In the genomic region with DNA sequence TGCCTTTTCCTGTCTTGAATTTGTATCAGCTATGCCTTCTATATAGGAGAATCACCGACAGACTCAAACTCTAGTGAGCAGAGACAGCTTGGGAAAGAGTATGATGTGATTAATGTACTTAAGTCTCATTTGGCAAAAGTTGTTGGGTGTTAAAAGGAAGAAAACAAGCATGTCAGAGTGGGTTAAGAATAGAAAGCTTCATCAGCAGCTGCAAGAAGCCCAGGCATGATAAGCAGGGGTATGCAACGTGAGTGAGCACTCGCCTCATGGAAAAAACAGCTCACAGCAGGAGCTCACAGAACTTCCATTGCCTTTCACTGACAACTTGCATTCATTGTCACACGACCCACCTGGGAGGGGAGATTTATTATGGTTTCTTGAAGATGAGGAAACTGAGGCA, we compare ENCODE assay signal across 10 cellular contexts. TPM values are rescaled to one million over a fixed set of nuclear protein-coding genes. Genes with fewer than 3 reads are reported as not detected.
DNase-seq lines count a peak whose midpoint lies in the region; ATAC-seq and TF ChIP-seq lines count a peak whose summit lies in the region.
"Had no signal": no experiment of that assay in that cellular context is flagged by ENCODE, and none has a peak within 500 bp of the region (broad histone marks: within the 10 kb centered on the region; RNA-seq: fewer than 3 reads in every experiment).

No MANE protein-coding gene starts in this region.

- no peaks in the 10 kb centered on the region for H4K20me1 ChIP-seq in hepatocyte (ENCODE audit: insufficient read depth, poor library complexity, severe bottlenecking)
- no peaks in the 10 kb centered on the region for H4K20me1 ChIP-seq in SK-N-SH (ENCODE audit: insufficient read depth)

- whole genome bisulfite sequencing in hepatocyte (ENCODE audit: low lambda C conversion rate, missing lambda C conversion rate) = 56% methylated on average over 4 of the region's 4 CpGs
- WGBS in SK-N-SH (ENCODE audit: low lambda C conversion rate) = 60% methylated on average over 4 of the region's 4 CpGs

- no peak overlapping the region for H2AFZ ChIP-seq in hepatocyte
- H2AFZ ChIP-seq in SK-N-SH (ENCODE audit: low read depth) = no peak overlapping the region

- H3K79me2 ChIP-seq in hepatocyte = no peaks in the 10 kb centered on the region
- no peaks in the 10 kb centered on the region for H3K79me2 ChIP-seq in SK-N-SH (ENCODE audit: insufficient read depth)

- H3K9me3 ChIP-seq in hepatocyte (ENCODE audit: low read depth) (no peaks in the 10 kb centered on the region), SK-N-SH (no peaks in the 10 kb centered on the region)

- peak overlapping the region; percentile 67 for H3K27ac Mint-ChIP-seq in activated T-helper 2 cell treated with anti-CD3 and anti-CD28 coated beads, Interferon-gamma antibody, Interleukin-2, Interleukin-4, amounts not matched to agents 10 μg/mL and 5 μg/mL and 100 μg/mL, durations not matched to agents 14 hours and 24 hours and 36 hours

- no peak for TF ChIP-seq EP300 in SK-N-SH (IDR thresholded peaks at IDR 0.05; ENCODE audit: borderline replicate concordance in 1 of 2, low read depth in 1 of 2, low read length in 1 of 2)

- H3K4me1 ChIP-seq in hepatocyte (ENCODE audit: insufficient read depth) = no peaks in the 10 kb centered on the region
- no peaks in the 10 kb centered on the region for H3K4me1 ChIP-seq in SK-N-SH (ENCODE audit: control insufficient read depth in 1 of 2, insufficient read depth in 2 of 2, low read depth in 1 of 2, low read length in 1 of 2)

- no peak overlapping the region for H3K4me3 ChIP-seq in hepatocyte
- no peak overlapping the region for H3K4me3 ChIP-seq in SK-N-SH (ENCODE audit: low read depth in 2 of 2, low read length in 1 of 2)
- H3K4me3 ChIP-seq: dorsolateral prefrontal cortex had no signal

- TF ChIP-seq CTCF in hepatocyte (IDR thresholded peaks at IDR 0.05; ENCODE audit: poor library complexity) (no peak), SK-N-SH (IDR thresholded peaks at IDR 0.05) (no peak)

- no peaks in the 10 kb centered on the region for H3F3A ChIP-seq in SK-N-SH (replicated peaks; ENCODE audit: insufficient read depth)

- H3K27me3 ChIP-seq in hepatocyte = no peaks in the 10 kb centered on the region
- H3K27me3 ChIP-seq in SK-N-SH (ENCODE audit: insufficient read depth) = no peaks in the 10 kb centered on the region
- H3K27me3 ChIP-seq: dorsolateral prefrontal cortex had no signal

- POLR2A ChIA-PET in SK-N-SH (lab: Yijun Ruan, JAX) = no interaction called here

- H3K4me3 Mint-ChIP-seq in activated T-helper 2 cell treated with anti-CD3 and anti-CD28 coated beads, Interferon-gamma antibody, Interleukin-2, Interleukin-4, amounts not matched to agents 10 μg/mL and 5 μg/mL and 100 μg/mL, durations not matched to agents 14 hours and 24 hours and 36 hours (ENCODE audit: low read depth) = no peak overlapping the region

- DNase-seq in NCI-H146 (lab: John Stamatoyannopoulos, UW) (peak; percentile 11), NCI-H146 treated with DMSO at 0.1 percent for 48 hours (lab: John Stamatoyannopoulos, UW; ENCODE audit: unreplicated experiment) (no peak), hepatocyte (ENCODE audit: low spot score) (peak; percentile 42), KG1 (lab: John Stamatoyannopoulos, UW) (no peak), SK-N-SH (no peak)
- DNase-seq in activated T-helper 2 cell treated with anti-CD3 and anti-CD28 coated beads, Interferon-gamma antibody, Interleukin-2, Interleukin-4, amounts not matched to agents 10 μg/mL and 5 μg/mL and 100 μg/mL, durations not matched to agents 14 hours and 24 hours and 36 hours (ENCODE audit: low spot score) = no peak
- peak; percentile 26 for DNase-seq in stimulated activated CD8-positive, alpha-beta memory T cell treated with anti-CD3 and anti-CD28 coated beads, Interleukin-4, amount 100 ng/mL, for 24 hours (ENCODE audit: low read depth)
- DNase-seq: 8988T had no signal

- no peak for TF ChIP-seq RAD21 in SK-N-SH (IDR thresholded peaks at IDR 0.05; ENCODE audit: low read length)

- H3K36me3 ChIP-seq in hepatocyte (replicated peaks; ENCODE audit: insufficient read depth, low read depth) (no peaks in the 10 kb centered on the region), SK-N-SH (replicated peaks in 1 of 2; ENCODE audit: control insufficient read depth in 1 of 2, insufficient read depth in 2 of 2, low read length in 1 of 2) (no peaks in the 10 kb centered on the region)

- intact Hi-C loops in activated T-helper 2 cell treated with anti-CD3 and anti-CD28 coated beads, Interferon-gamma antibody, Interleukin-2, Interleukin-4, amounts not matched to agents 10 μg/mL and 5 μg/mL and 100 μg/mL, durations not matched to agents 14 hours and 24 hours and 36 hours (cut with micrococcal nuclease) = loop anchor here (1.0 kb wide), 2 partner anchors 27 to 79 kb away; no protein-coding TSS in a partner anchor

- peaks cover 45% of the 10 kb centered on the region for H3K4me1 Mint-ChIP-seq in activated T-helper 2 cell treated with anti-CD3 and anti-CD28 coated beads, Interferon-gamma antibody, Interleukin-2, Interleukin-4, amounts not matched to agents 10 μg/mL and 5 μg/mL and 100 μg/mL, durations not matched to agents 14 hours and 24 hours and 36 hours (ENCODE audit: low read depth)

- no peaks in the 10 kb centered on the region for H3K9me3 Mint-ChIP-seq in activated T-helper 2 cell treated with anti-CD3 and anti-CD28 coated beads, Interferon-gamma antibody, Interleukin-2, Interleukin-4, amounts not matched to agents 10 μg/mL and 5 μg/mL and 100 μg/mL, durations not matched to agents 14 hours and 24 hours and 36 hours

- H3K4me2 ChIP-seq in hepatocyte (no peak overlapping the region), SK-N-SH (no peak overlapping the region)

- no peak overlapping the region for H3K9ac ChIP-seq in SK-N-SH

- no peaks in the 10 kb centered on the region for H3K27me3 Mint-ChIP-seq in activated T-helper 2 cell treated with anti-CD3 and anti-CD28 coated beads, Interferon-gamma antibody, Interleukin-2, Interleukin-4, amounts not matched to agents 10 μg/mL and 5 μg/mL and 100 μg/mL, durations not matched to agents 14 hours and 24 hours and 36 hours (ENCODE audit: low read depth)

- no peak overlapping the region for H3K27ac ChIP-seq in hepatocyte
- H3K27ac ChIP-seq in SK-N-SH (ENCODE audit: low read depth in 2 of 2, low read length in 1 of 2) = no peak overlapping the region

- H3K9me2 ChIP-seq in hepatocyte (replicated peaks; ENCODE audit: insufficient read depth) (no peaks in the 10 kb centered on the region), SK-N-SH (no peaks in the 10 kb centered on the region)

- CTCF ChIA-PET in SK-N-SH (lab: Yijun Ruan, JAX) = interaction anchor here (0.7 kb wide), 1 partner anchor 102 kb away, joined by 3 read pairs; no protein-coding TSS in a partner anchor

- no peak for ATAC-seq in GM21717 (IDR thresholded peaks at IDR 0.05; ENCODE audit: unreplicated experiment)

- H3K36me3 Mint-ChIP-seq in activated T-helper 2 cell treated with anti-CD3 and anti-CD28 coated beads, Interferon-gamma antibody, Interleukin-2, Interleukin-4, amounts not matched to agents 10 μg/mL and 5 μg/mL and 100 μg/mL, durations not matched to agents 14 hours and 24 hours and 36 hours (ENCODE audit: low read depth) = no peaks in the 10 kb centered on the region

TF ChIP-seq in SK-N-SH, 30 proteins besides CTCF, POLR2A, EP300 and RAD21 (continues in another document):
- no peak for TF ChIP-seq NFIC (IDR thresholded peaks at IDR 0.05; ENCODE audit: borderline replicate concordance)
- no peak for TF ChIP-seq GATA2 (CRISPR knock-in tag; IDR thresholded peaks at IDR 0.05)
- TF ChIP-seq MXI1 (IDR thresholded peaks at IDR 0.05; ENCODE audit: low read depth, low read length) = no peak
- no peak for TF ChIP-seq JUND (IDR thresholded peaks at IDR 0.05)
- TF ChIP-seq POLR2AphosphoS5 (IDR thresholded peaks at IDR 0.05; ENCODE audit: low read depth, low read length) = no peak
- no peak for TF ChIP-seq FOXM1 (IDR thresholded peaks at IDR 0.05; ENCODE audit: low read depth)
- TF ChIP-seq RCOR1 (IDR thresholded peaks at IDR 0.05; ENCODE audit: low read length) = no peak
- TF ChIP-seq NRF1 (IDR thresholded peaks at IDR 0.05; ENCODE audit: low read depth, low read length) = no peak
- TF ChIP-seq, protein P1, sequence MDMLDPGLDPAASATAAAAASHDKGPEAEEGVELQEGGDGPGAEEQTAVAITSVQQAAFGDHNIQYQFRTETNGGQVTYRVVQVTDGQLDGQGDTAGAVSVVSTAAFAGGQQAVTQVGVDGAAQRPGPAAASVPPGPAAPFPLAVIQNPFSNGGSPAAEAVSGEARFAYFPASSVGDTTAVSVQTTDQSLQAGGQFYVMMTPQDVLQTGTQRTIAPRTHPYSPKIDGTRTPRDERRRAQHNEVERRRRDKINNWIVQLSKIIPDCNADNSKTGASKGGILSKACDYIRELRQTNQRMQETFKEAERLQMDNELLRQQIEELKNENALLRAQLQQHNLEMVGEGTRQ (IDR thresholded peaks at IDR 0.05; ENCODE audit: borderline replicate concordance, low read depth, low read length) = no peak
- no peak for TF ChIP-seq TCF12 (IDR thresholded peaks at IDR 0.05)
- TF ChIP-seq RFX5 (IDR thresholded peaks at IDR 0.05; ENCODE audit: low read length) = no peak

RNA-seq across cellular contexts. Expression of a gene that starts 35.9 kb away (rescaled TPM):
- total RNA-seq in activated T-helper 2 cell treated with anti-CD3 and anti-CD28 coated beads, Interferon-gamma antibody, Interleukin-2, Interleukin-4, amounts not matched to agents 10 μg/mL and 5 μg/mL and 100 μg/mL, durations not matched to agents 14 hours and 24 hours and 36 hours = 146 and 157 TPM in 2 replicates
- total RNA-seq in hepatocyte = 62.6 and 63.7 TPM in 2 replicates
- polyA plus RNA-seq in hepatocyte (51.2 and 58.5 TPM in 2 replicates), SK-N-SH (2012; rRNA removed) (28.8 and 30.5 TPM in 2 replicates)
- 17.4 and 26.0 TPM in 2 replicates for polyA plus RNA-seq in SK-N-SH (2012; cell fraction: cytosol; rRNA removed)
- polyA plus RNA-seq in SK-N-SH (2012; cell fraction: nucleus; rRNA removed) = 43.2 and 69.2 TPM in 2 replicates

RNA-seq across cellular contexts. Expression of a gene that starts 53.3 kb away (rescaled TPM):
- total RNA-seq in activated T-helper 2 cell treated with anti-CD3 and anti-CD28 coated beads, Interferon-gamma antibody, Interleukin-2, Interleukin-4, amounts not matched to agents 10 μg/mL and 5 μg/mL and 100 μg/mL, durations not matched to agents 14 hours and 24 hours and 36 hours = 3.1 and 4.6 TPM in 2 replicates
- total RNA-seq in hepatocyte = 0.70 and 0.92 TPM in 2 replicates
- polyA plus RNA-seq in hepatocyte (2.1 and 3.9 TPM in 2 replicates), SK-N-SH (2012; rRNA removed) (0.07 TPM in 1 of 2 replicates, not detected in the other)
- 0.09 and 0.13 TPM in 2 replicates for polyA plus RNA-seq in SK-N-SH (2012; cell fraction: cytosol; rRNA removed)
- not detected in 2 replicates for polyA plus RNA-seq in SK-N-SH (2012; cell fraction: nucleus; rRNA removed)

Comparison
In these comparisons a context has a peak if more than half of its experiments do, and no peak if none do; other contexts are left out.
1. DNase-seq: peak in NCI-H146 (single experiment), hepatocyte (single experiment) and stimulated activated CD8-positive, alpha-beta memory T cell treated with anti-CD3 and anti-CD28 coated beads, Interleukin-4, amount 100 ng/mL, for 24 hours (single experiment); none in NCI-H146 treated with DMSO at 0.1 percent for 48 hours (single experiment), activated T-helper 2 cell treated with anti-CD3 and anti-CD28 coated beads, Interferon-gamma antibody, Interleukin-2, Interleukin-4, amounts not matched to agents 10 μg/mL and 5 μg/mL and 100 μg/mL, durations not matched to agents 14 hours and 24 hours and 36 hours (single experiment), KG1 (single experiment) and SK-N-SH (single experiment).